25 cellular contexts compared by ENCODE assay signal in the genomic region with DNA sequence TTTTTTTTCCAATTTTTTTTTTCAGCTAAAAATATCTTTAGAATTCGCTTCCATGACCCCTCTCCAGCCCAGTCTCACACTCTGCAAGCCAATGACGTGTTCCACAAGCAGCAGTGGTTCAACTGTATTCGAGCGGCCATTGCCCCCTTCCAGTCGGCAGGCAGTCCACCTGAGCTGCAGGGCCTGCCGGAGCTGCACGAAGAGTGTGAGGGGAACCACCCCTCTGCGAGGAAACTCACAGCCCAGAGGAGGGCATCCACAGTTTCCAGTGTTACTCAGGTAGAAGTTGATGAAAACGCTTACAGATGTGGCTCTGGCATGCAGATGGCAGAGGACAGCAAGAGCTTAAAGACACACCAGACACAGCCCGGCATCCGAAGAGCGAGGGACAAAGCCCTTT. TPM values are rescaled to one million over a fixed set of nuclear protein-coding genes. Genes with fewer than 3 reads are reported as not detected.
"Had no signal": no experiment of that assay in that cellular context is flagged by ENCODE, and none has a peak within 500 bp of the region (broad histone marks: within the 10 kb centered on the region; RNA-seq: fewer than 3 reads in every experiment).

No MANE protein-coding gene starts in this region.

- FAIRE-seq: colon, frontal cortex had no signal

- ATAC-seq: heart left ventricle, natural killer cell had no signal

- H3K4me3 ChIP-seq: heart left ventricle, ovary, right atrium auricular region, sigmoid colon, skin epidermis, stomach, thoracic aorta, transverse colon had no signal

- H3K27ac ChIP-seq: heart left ventricle, ovary, right atrium auricular region, skin epidermis, thoracic aorta, transverse colon had no signal

- H3K9me3 Mint-ChIP-seq: natural killer cell, neural crest cell had no signal

- H3K36me3 ChIP-seq: ovary had no signal

- H3K4me3 Mint-ChIP-seq: natural killer cell, neural crest cell had no signal

- H3K27me3 ChIP-seq: heart left ventricle, ovary, right atrium auricular region, sigmoid colon, stomach, transverse colon had no signal

- H3K4me1 ChIP-seq: right atrium auricular region had no signal

- H3K36me3 Mint-ChIP-seq: natural killer cell had no signal

- H3K9me3 ChIP-seq: heart left ventricle, ovary, right atrium auricular region, sigmoid colon, stomach, thoracic aorta, transverse colon had no signal

- H3K27ac Mint-ChIP-seq: natural killer cell had no signal

- DNase-seq: dermis blood vessel endothelial cell; erythroblast; heart left ventricle; hippocampal formation; kidney glomerular epithelial cell; natural killer cell; ovary; sigmoid colon; stimulated activated CD4-positive, alpha-beta T cell treated with anti-CD3 and anti-CD28 coated beads, Interleukin-2, amount 100 ng/mL, for 24 hours; stimulated activated naive CD4-positive, alpha-beta T cell; stomach; substantia nigra; transverse colon had no signal

- H3K4me1 Mint-ChIP-seq: natural killer cell had no signal

RNA-seq across cellular contexts. Expression of a gene that starts 42.8 kb away (rescaled TPM):
- total RNA-seq: dermis blood vessel endothelial cell, fibroblast of lung, frontal cortex, glomerular endothelial cell, heart left ventricle, mucosa of gallbladder, myocyte, natural killer cell, neural crest cell, posterior vena cava, right atrium auricular region, sigmoid colon, transverse colon, urinary bladder had no signal
- polyA plus RNA-seq: fibroblast of lung, heart left ventricle, ovary, sigmoid colon, urinary bladder had no signal

RNA-seq across cellular contexts. Expression of a gene that starts 51.9 kb away (rescaled TPM):
- total RNA-seq: fibroblast of lung, frontal cortex, myocyte, natural killer cell, neural crest cell, posterior vena cava, sigmoid colon, thoracic aorta had no signal
- polyA plus RNA-seq: fibroblast of lung, ovary had no signal
